In the genomic region with DNA sequence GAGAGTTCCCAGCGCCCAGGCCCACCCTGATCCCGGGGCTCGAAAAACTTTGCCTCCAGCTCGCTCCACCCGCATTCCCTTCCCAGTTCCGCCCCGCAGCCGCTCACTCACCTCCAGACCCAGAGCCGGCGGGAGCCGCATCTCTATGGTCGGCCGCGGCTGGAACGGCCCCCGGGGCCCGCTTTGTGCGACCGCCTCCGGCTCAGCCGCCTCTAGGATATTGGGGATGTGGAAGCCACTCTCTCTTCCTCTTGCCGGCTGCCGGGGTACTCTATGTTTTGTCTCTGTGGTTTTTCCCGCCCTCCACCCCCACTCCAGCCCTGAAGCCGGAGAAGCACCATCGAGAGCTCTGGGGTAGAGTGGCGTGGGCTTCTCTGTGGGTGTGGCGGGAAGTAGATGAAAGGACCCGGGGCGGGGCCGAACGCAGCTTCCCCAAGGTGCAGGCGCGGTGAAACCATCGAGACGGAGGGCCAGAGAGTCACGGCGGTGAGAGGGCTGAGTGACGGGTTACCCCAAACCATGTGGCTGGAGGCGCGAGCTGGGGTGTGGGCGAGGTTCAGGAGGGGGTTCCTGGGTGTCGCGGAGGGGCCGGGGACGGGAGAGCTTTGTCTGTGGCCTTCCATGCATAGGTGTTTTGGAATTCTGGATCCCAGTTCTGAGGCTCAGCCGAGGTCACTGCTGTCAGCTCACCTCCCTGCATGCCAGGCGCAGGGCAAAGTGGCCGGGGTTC, we compare ENCODE assay signal across 8 cellular contexts. TPM values are rescaled to one million over a fixed set of nuclear protein-coding genes. Genes with fewer than 3 reads are reported as not detected.
DNase-seq lines count a peak whose midpoint lies in the region; ATAC-seq and TF ChIP-seq lines count a peak whose summit lies in the region.

A gene with protein sequence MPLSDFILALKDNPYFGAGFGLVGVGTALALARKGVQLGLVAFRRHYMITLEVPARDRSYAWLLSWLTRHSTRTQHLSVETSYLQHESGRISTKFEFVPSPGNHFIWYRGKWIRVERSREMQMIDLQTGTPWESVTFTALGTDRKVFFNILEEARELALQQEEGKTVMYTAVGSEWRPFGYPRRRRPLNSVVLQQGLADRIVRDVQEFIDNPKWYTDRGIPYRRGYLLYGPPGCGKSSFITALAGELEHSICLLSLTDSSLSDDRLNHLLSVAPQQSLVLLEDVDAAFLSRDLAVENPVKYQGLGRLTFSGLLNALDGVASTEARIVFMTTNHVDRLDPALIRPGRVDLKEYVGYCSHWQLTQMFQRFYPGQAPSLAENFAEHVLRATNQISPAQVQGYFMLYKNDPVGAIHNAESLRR (plus strand): TSS at position 426 of the 730 bp plus-strand sequence. CDS start 1,305 bp downstream, outside the sequence.
A gene with protein sequence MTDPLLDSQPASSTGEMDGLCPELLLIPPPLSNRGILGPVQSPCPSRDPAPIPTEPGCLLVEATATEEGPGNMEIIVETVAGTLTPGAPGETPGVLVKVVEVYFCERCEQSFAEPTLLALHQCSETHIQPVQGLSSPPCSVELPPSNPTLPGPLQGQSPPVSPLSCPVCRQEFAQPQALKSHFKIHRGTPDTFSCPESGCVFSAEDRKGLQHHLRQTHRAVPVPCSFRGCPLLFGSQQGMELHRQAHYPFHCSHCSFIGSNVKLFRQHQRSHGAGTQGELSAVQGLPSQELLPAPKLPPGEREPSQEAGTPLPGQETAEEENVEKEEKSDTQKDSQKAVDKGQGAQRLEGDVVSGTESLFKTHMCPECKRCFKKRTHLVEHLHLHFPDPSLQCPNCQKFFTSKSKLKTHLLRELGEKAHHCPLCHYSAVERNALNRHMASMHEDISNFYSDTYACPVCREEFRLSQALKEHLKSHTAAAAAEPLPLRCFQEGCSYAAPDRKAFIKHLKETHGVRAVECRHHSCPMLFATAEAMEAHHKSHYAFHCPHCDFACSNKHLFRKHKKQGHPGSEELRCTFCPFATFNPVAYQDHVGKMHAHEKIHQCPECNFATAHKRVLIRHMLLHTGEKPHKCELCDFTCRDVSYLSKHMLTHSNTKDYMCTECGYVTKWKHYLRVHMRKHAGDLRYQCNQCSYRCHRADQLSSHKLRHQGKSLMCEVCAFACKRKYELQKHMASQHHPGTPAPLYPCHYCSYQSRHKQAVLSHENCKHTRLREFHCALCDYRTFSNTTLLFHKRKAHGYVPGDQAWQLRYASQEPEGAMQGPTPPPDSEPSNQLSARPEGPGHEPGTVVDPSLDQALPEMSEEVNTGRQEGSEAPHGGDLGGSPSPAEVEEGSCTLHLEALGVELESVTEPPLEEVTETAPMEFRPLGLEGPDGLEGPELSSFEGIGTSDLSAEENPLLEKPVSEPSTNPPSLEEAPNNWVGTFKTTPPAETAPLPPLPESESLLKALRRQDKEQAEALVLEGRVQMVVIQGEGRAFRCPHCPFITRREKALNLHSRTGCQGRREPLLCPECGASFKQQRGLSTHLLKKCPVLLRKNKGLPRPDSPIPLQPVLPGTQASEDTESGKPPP (N-terminal part only) (minus strand): TSS at position 366 of the 730 bp plus-strand sequence. CDS start 3,194 bp downstream, outside the sequence.

- H3K9me3 ChIP-seq in cardiac muscle cell (ENCODE audit: low read depth) (no peaks in the 10 kb centered on the region), parathyroid adenoma (ENCODE audit: control insufficient read depth, low read length) (no peaks in the 10 kb centered on the region), tibial artery (no peaks in the 10 kb centered on the region)

- H3K27me3 ChIP-seq in cardiac muscle cell (no peaks in the 10 kb centered on the region), parathyroid adenoma (ENCODE audit: control insufficient read depth, insufficient read depth, low read length) (no peaks in the 10 kb centered on the region), tibial artery (no peaks in the 10 kb centered on the region)

- peak; percentile 87 for DNase-seq in NCI-H1436 (lab: John Stamatoyannopoulos, UW)
- DNase-seq in SW480 (ENCODE audit: low spot score): peak; percentile 93
- DNase-seq in activated naive CD8-positive, alpha-beta T cell treated with anti-CD3 and anti-CD28 coated beads, Interleukin-2, amount 50 U/mL, for 16 hours (ENCODE audit: low read depth, low spot score): peak; percentile 91
- peak; percentile 88 to 91 for DNase-seq in cardiac muscle cell (ENCODE audit: low read depth in 1 of 2, low spot score in 1 of 2)
- peak; percentile 94 for DNase-seq in tibial artery

- H3K36me3 ChIP-seq in cardiac muscle cell (peaks cover 28% of the 10 kb centered on the region), parathyroid adenoma (ENCODE audit: control insufficient read depth, insufficient read depth, low read length) (no peaks in the 10 kb centered on the region), tibial artery (peaks cover 42 to 55% (median 52%) of the 10 kb centered on the region in 3 donors)

- peaks cover 10% of the 10 kb centered on the region for H3K79me2 ChIP-seq in parathyroid adenoma

- H3K4me3 ChIP-seq in GM12875 (ENCODE audit: low read depth, low read length) (peak within 1 kb of the TSS; percentile 77), cardiac muscle cell (peak within 1 kb of the TSS; percentile 63), parathyroid adenoma (ENCODE audit: low read depth, low read length) (peak within 1 kb of the TSS; percentile 91), tibial artery (peak within 1 kb of the TSS; percentile 77 to 83)

- intact Hi-C loops in tibial artery (cut with DNase I; ENCODE audit: low total_unique reads): no loop called here

- H3K9ac ChIP-seq in parathyroid adenoma: peak within 1 kb of the TSS; percentile 8

- H3K27ac ChIP-seq in cardiac muscle cell: peak within 1 kb of the TSS; percentile 19
- H3K27ac ChIP-seq in parathyroid adenoma: peak within 1 kb of the TSS; percentile 70
- peak within 1 kb of the TSS; percentile 77 to 79 for H3K27ac ChIP-seq in tibial artery

- peak within 1 kb of the TSS; percentile 98 for H3K4me2 ChIP-seq in parathyroid adenoma (ENCODE audit: low read length)

- peak; percentile 95 for ATAC-seq in HG02763 (IDR thresholded peaks at IDR 0.05; ENCODE audit: unreplicated experiment)

- H3K4me1 ChIP-seq in cardiac muscle cell (ENCODE audit: low read depth): peaks cover 3% of the 10 kb centered on the region
- H3K4me1 ChIP-seq in parathyroid adenoma: peaks cover 6% of the 10 kb centered on the region
- peaks cover 0 to 22% (median 12%) of the 10 kb centered on the region in 4 donors for H3K4me1 ChIP-seq in tibial artery

- TF ChIP-seq CTCF in GM12875 (IDR thresholded peaks at IDR 0.05; ENCODE audit: borderline replicate concordance, insufficient read depth, low read depth, low read length) (no peak), cardiac muscle cell (IDR thresholded peaks at IDR 0.05; ENCODE audit: low read depth, low read length) (no peak), parathyroid adenoma (IDR thresholded peaks at IDR 0.05) (no peak), tibial artery (IDR thresholded peaks at IDR 0.05) (no peak)

- peak within 1 kb of the TSS; percentile 91 for H2AFZ ChIP-seq in parathyroid adenoma

RNA-seq across cellular contexts. Expression of the first gene that starts in this region (rescaled TPM):
- 28.6 and 41.2 TPM in 2 replicates for total RNA-seq in cardiac muscle cell
- 63.3 and 67.0 TPM in 2 replicates for polyA plus RNA-seq in cardiac muscle cell

RNA-seq across cellular contexts. Expression of the second gene that starts in this region (rescaled TPM):
- 14.8 and 29.4 TPM in 2 replicates for total RNA-seq in cardiac muscle cell
- polyA plus RNA-seq in cardiac muscle cell: 7.6 and 13.3 TPM in 2 replicates

Comparison
In these comparisons a context has a peak if more than half of its experiments do, and no peak if none do; other contexts are left out.
1. Peak in every context shown above with its lines: DNase-seq, ATAC-seq, H3K4me3 ChIP-seq and H3K27ac ChIP-seq.
2. H3K27ac ChIP-seq: peak in every context shown above with its lines; median percentile 78 in tibial artery; 70 in parathyroid adenoma; 19 in cardiac muscle cell.